In genomic region chrX:93580634-93581033, GRCh38 we compare ENCODE assay signal across 26 cellular contexts.
"Had no signal": no experiment of that assay in that cellular context is flagged by ENCODE, and none has a peak within 500 bp of the region (broad histone marks: within the 10 kb centered on the region; RNA-seq: fewer than 3 reads in every experiment).

No MANE protein-coding gene starts in this region.

- H3K27ac Mint-ChIP-seq: activated B cell treated with CpG ODN at 0.5 μM for 24 hours; activated CD4-positive, alpha-beta T cell treated with anti-CD3 and anti-CD28 coated beads, Interleukin-2, amount 10 ng/mL, durations not matched to agents 24 days and 14 days; activated CD8-positive, alpha-beta memory T cell treated with anti-CD3 and anti-CD28 coated beads, Interleukin-2, amount 10 ng/mL, durations not matched to agents 7 days and 5 days; activated naive CD4-positive, alpha-beta T cell treated with anti-CD3 and anti-CD28 coated beads, Interleukin-2, amount 50 U/mL, for 24 hours; activated T-cell treated with anti-CD3 and anti-CD28 coated beads, Interleukin-2, amount 50 U/mL, for 24 hours; activated T-helper 1 cell treated with anti-CD3 and anti-CD28 coated beads, Interleukin-12 subunit alpha, Interleukin-12 subunit beta, Interleukin-2, Interleukin-4 antibody, amounts not matched to agents 30 ng/mL and 10 ng/mL and 1 ng/mL, durations not matched to agents 14 hours and 24 hours and 36 hours; dendritic cell treated with granulocyte-macrophage colony-stimulating factor and Interleukin-4, amounts not matched to agents 40 ng/mL and 50 ng/mL, for 4 days; T-cell had no signal

- H3K4me1 Mint-ChIP-seq: activated B cell treated with CpG ODN at 0.5 μM for 24 hours; activated CD4-positive, alpha-beta T cell treated with anti-CD3 and anti-CD28 coated beads, Interleukin-2, amount 10 ng/mL, durations not matched to agents 24 days and 14 days; activated CD8-positive, alpha-beta memory T cell treated with anti-CD3 and anti-CD28 coated beads, Interleukin-2, amount 10 ng/mL, durations not matched to agents 7 days and 5 days; activated naive CD4-positive, alpha-beta T cell treated with anti-CD3 and anti-CD28 coated beads, Interleukin-2, amount 50 U/mL, for 24 hours; T-cell had no signal

- H3K36me3 Mint-ChIP-seq: activated CD8-positive, alpha-beta memory T cell treated with anti-CD3 and anti-CD28 coated beads, Interleukin-2, amount 10 ng/mL, durations not matched to agents 7 days and 5 days; activated naive CD4-positive, alpha-beta T cell treated with anti-CD3 and anti-CD28 coated beads, Interleukin-2, amount 50 U/mL, for 24 hours; T-cell had no signal

- H3K27me3 ChIP-seq: body of pancreas had no signal

- H3K9me3 Mint-ChIP-seq: activated naive CD4-positive, alpha-beta T cell treated with anti-CD3 and anti-CD28 coated beads, Interleukin-2, amount 50 U/mL, for 24 hours; activated T-cell treated with anti-CD3 and anti-CD28 coated beads, Interleukin-2, amount 50 U/mL, for 24 hours; activated T-helper 1 cell treated with anti-CD3 and anti-CD28 coated beads, Interleukin-12 subunit alpha, Interleukin-12 subunit beta, Interleukin-2, Interleukin-4 antibody, amounts not matched to agents 30 ng/mL and 10 ng/mL and 1 ng/mL, durations not matched to agents 14 hours and 24 hours and 36 hours had no signal

- H3K4me3 ChIP-seq: body of pancreas, SK-N-MC had no signal

- DNase-seq: activated B cell treated with CpG ODN at 0.5 μM for 24 hours; activated CD4-positive, alpha-beta T cell treated with anti-CD3 and anti-CD28 coated beads for 1 hour; activated CD4-positive, alpha-beta T cell treated with anti-CD3 and anti-CD28 coated beads, Interleukin-2, amount 10 ng/mL, durations not matched to agents 24 days and 14 days; activated CD4-positive, alpha-beta T cell treated with anti-CD3 and anti-CD28 coated beads, Interleukin-2, amount 50 U/mL, for 48 hours; activated CD8-positive, alpha-beta memory T cell treated with anti-CD3 and anti-CD28 coated beads, Interleukin-2, amount 10 ng/mL, durations not matched to agents 7 days and 5 days; activated effector memory CD4-positive, alpha-beta T cell treated with Interleukin-2 at 50 U/mL for 16 hours; activated naive CD4-positive, alpha-beta T cell; activated T-cell treated with anti-CD3 and anti-CD28 coated beads, Interleukin-2, amount 50 U/mL, for 24 hours; aorta; body of pancreas; central memory CD4-positive, alpha-beta T cell; MV-4-11; NCI-H1092 treated with DMSO at 0.1 percent for 48 hours; NCI-H1436 treated with DMSO at 0.1 percent for 48 hours; NCI-H187; NCI-H2227 treated with DMSO at 0.1 percent for 48 hours; NCI-H446 treated with DMSO at 0.1 percent for 48 hours; NCI-H526 treated with DMSO at 0.1 percent for 48 hours; T-cell; T-helper 2 cell; T1000 had no signal

- H3K27ac ChIP-seq: body of pancreas, KMS-11, SK-N-MC had no signal

- H3K4me1 ChIP-seq: body of pancreas had no signal

- H3K27me3 Mint-ChIP-seq: activated B cell treated with CpG ODN at 0.5 μM for 24 hours; activated CD4-positive, alpha-beta T cell treated with anti-CD3 and anti-CD28 coated beads, Interleukin-2, amount 10 ng/mL, durations not matched to agents 24 days and 14 days; activated CD8-positive, alpha-beta memory T cell treated with anti-CD3 and anti-CD28 coated beads, Interleukin-2, amount 10 ng/mL, durations not matched to agents 7 days and 5 days; activated naive CD4-positive, alpha-beta T cell treated with anti-CD3 and anti-CD28 coated beads, Interleukin-2, amount 50 U/mL, for 24 hours; dendritic cell treated with granulocyte-macrophage colony-stimulating factor and Interleukin-4, amounts not matched to agents 40 ng/mL and 50 ng/mL, for 4 days had no signal

- H3K4me3 Mint-ChIP-seq: activated B cell treated with CpG ODN at 0.5 μM for 24 hours; activated CD4-positive, alpha-beta T cell treated with anti-CD3 and anti-CD28 coated beads, Interleukin-2, amount 10 ng/mL, durations not matched to agents 24 days and 14 days; activated CD8-positive, alpha-beta memory T cell treated with anti-CD3 and anti-CD28 coated beads, Interleukin-2, amount 10 ng/mL, durations not matched to agents 7 days and 5 days; activated naive CD4-positive, alpha-beta T cell treated with anti-CD3 and anti-CD28 coated beads, Interleukin-2, amount 50 U/mL, for 24 hours; activated T-cell treated with anti-CD3 and anti-CD28 coated beads, Interleukin-2, amount 50 U/mL, for 24 hours; activated T-helper 1 cell treated with anti-CD3 and anti-CD28 coated beads, Interleukin-12 subunit alpha, Interleukin-12 subunit beta, Interleukin-2, Interleukin-4 antibody, amounts not matched to agents 30 ng/mL and 10 ng/mL and 1 ng/mL, durations not matched to agents 14 hours and 24 hours and 36 hours; dendritic cell treated with granulocyte-macrophage colony-stimulating factor and Interleukin-4, amounts not matched to agents 40 ng/mL and 50 ng/mL, for 4 days; T-cell had no signal

- H3K9me3 ChIP-seq: body of pancreas had no signal
